Comparison of ENCODE assay signal across 9 cellular contexts in genomic region chr22:36773935-36774334, GRCh38. TPM values are rescaled to one million over a fixed set of nuclear protein-coding genes. Genes with fewer than 3 reads are reported as not detected.
DNase-seq lines count a peak whose midpoint lies in the region; ATAC-seq, FAIRE-seq and TF ChIP-seq lines count a peak whose summit lies in the region.
"Had no signal": no experiment of that assay in that cellular context is flagged by ENCODE, and none has a peak within 500 bp of the region (broad histone marks: within the 10 kb centered on the region; RNA-seq: fewer than 3 reads in every experiment).

No MANE protein-coding gene starts in this region.

- H3K27ac ChIP-seq in small intestine (ENCODE audit: low read depth in 1 of 2, low read length in 1 of 2) = no peak overlapping the region

- no peak overlapping the region for H3K4me3 ChIP-seq in small intestine (ENCODE audit: low read depth in 1 of 2, low read length in 2 of 2)

- no peaks in the 10 kb centered on the region for H3K9me3 Mint-ChIP-seq in endothelial cell (ENCODE audit: unreplicated experiment)

- peaks cover 13% of the 10 kb centered on the region for H3K27me3 Mint-ChIP-seq in endothelial cell (ENCODE audit: unreplicated experiment)

- H3K4me3 Mint-ChIP-seq in endothelial cell (ENCODE audit: unreplicated experiment) = no peak overlapping the region

- peak; percentile 26 for TF ChIP-seq CTCF in endothelial cell (IDR thresholded peaks at IDR 0.05; ENCODE audit: unreplicated experiment)

- 71 to 80% (median 73%) methylated on average over 3 of the region's 3 CpGs for WGBS in small intestine, 3 donors

- no peaks in the 10 kb centered on the region for H3K36me3 ChIP-seq in small intestine (ENCODE audit: control insufficient read depth in 2 of 2, insufficient read depth in 2 of 2, low read length in 2 of 2)

- H3K36me3 Mint-ChIP-seq in endothelial cell (ENCODE audit: low read depth, unreplicated experiment) = peaks cover 18% of the 10 kb centered on the region

- no peaks in the 10 kb centered on the region for H3K9me3 ChIP-seq in small intestine (ENCODE audit: control insufficient read depth, low read depth)

- DNase-seq in SIG-M5 treated with dmso at 0.1 percent for 504 hours (lab: John Stamatoyannopoulos, UW; ENCODE audit: unreplicated experiment) (peak; percentile 51), SIG-M5 (lab: John Stamatoyannopoulos, UW) (no peak), NOMO-1 treated with DMSO at 0.1 percent for 48 hours (lab: John Stamatoyannopoulos, UW; ENCODE audit: unreplicated experiment) (peak; percentile 57), endothelial cell (ENCODE audit: low spot score) (no peak), small intestine (peak; percentile 60), retina (no peak)
- DNase-seq: DMS79 had no signal

- ATAC-seq in GM21737 (IDR thresholded peaks at IDR 0.05; ENCODE audit: unreplicated experiment) = no peak
- ATAC-seq in GM18873 (IDR thresholded peaks at IDR 0.05; ENCODE audit: low FRiP score, unreplicated experiment) = no peak

- no peak overlapping the region for H3K27ac Mint-ChIP-seq in endothelial cell (ENCODE audit: unreplicated experiment)

- H3K27me3 ChIP-seq in small intestine (ENCODE audit: control insufficient read depth in 2 of 2, insufficient read depth in 2 of 2, low read length in 2 of 2) = no peaks in the 10 kb centered on the region

- FAIRE-seq in small intestine (lab: Jason Lieb, UNC) = no peak

- peaks cover 0 to 2% of the 10 kb centered on the region in 2 donors for H3K4me1 ChIP-seq in small intestine (ENCODE audit: control insufficient read depth in 2 of 2, insufficient read depth in 1 of 2, low read depth in 1 of 2, low read length in 1 of 2)

- H3K4me1 Mint-ChIP-seq in endothelial cell (ENCODE audit: unreplicated experiment) = peaks cover 24% of the 10 kb centered on the region

RNA-seq across cellular contexts. Expression of gene IFT27, which starts 2.0 kb away (rescaled TPM):
- 51.1 TPM for total RNA-seq in endothelial cell (ENCODE audit: unreplicated experiment)
- polyA plus RNA-seq in small intestine = 10 to 100 TPM; 21.9 to 29.5 (median 25.9) TPM

RNA-seq across cellular contexts. Expression of gene PVALB, which starts 42.9 kb away (rescaled TPM):
- total RNA-seq in endothelial cell (ENCODE audit: unreplicated experiment) = not detected
- not detected for polyA plus RNA-seq in small intestine

Comparison
In these comparisons a context has a peak if more than half of its experiments do, and no peak if none do; other contexts are left out.
1. DNase-seq: peak in SIG-M5 treated with dmso at 0.1 percent for 504 hours (single experiment), NOMO-1 treated with DMSO at 0.1 percent for 48 hours (single experiment) and small intestine (single experiment); none in SIG-M5 (single experiment), endothelial cell (single experiment) and retina (single experiment).